14 cellular contexts compared by ENCODE assay signal in genomic region chr7:42232275-42232674, GRCh38. TPM values are rescaled to one million over a fixed set of nuclear protein-coding genes. Genes with fewer than 3 reads are reported as not detected.
A peak's percentile ranks its signal among the peaks of the same experiment; 100 is the strongest.
DNase-seq lines count a peak whose midpoint lies in the region; ATAC-seq, FAIRE-seq and TF ChIP-seq lines count a peak whose summit lies in the region.
"Had no signal": no experiment of that assay in that cellular context is flagged by ENCODE, and none has a peak within 500 bp of the region (broad histone marks: within the 10 kb centered on the region; RNA-seq: fewer than 3 reads in every experiment).

No MANE protein-coding gene starts in this region.

- no peak for FAIRE-seq in GM12878 (lab: Jason Lieb, UNC)

- BruUV-seq in GM12878 (replicated peaks; lab: Mats Ljungman, UMichigan), result no TSS peak

- H3K4me1 ChIP-seq in GM12878 (ENCODE audit: control insufficient read depth, insufficient read depth, low read length) (no peaks in the 10 kb centered on the region; the same call in 1 of the 2 replicates), left lung (peaks cover 0 to 20% of the 10 kb centered on the region in 2 donors)

- POLR2A ChIA-PET in GM12878 (lab: Charles Lee), result no interaction called here

- H3K36me3 ChIP-seq in GM12878 (ENCODE audit: control insufficient read depth in 2 of 2, insufficient read depth in 2 of 2, low read length in 1 of 2) (no peaks in the 10 kb centered on the region), kidney epithelial cell (ENCODE audit: control insufficient read depth, insufficient read depth, low read length) (no peaks in the 10 kb centered on the region), left lung (no peaks in the 10 kb centered on the region)

- no peaks in the 10 kb centered on the region for H3K9me3 Mint-ChIP-seq in type B pancreatic cell

- H3K9ac ChIP-seq in GM12878 (ENCODE audit: control insufficient read depth, insufficient read depth, low read length), result no peak overlapping the region

- CTCF ChIA-PET in GM12878 (lab: Yijun Ruan, JAX), result interaction anchor here (0.6 kb wide), 1 partner anchor 256 kb away, joined by 3 read pairs; no protein-coding TSS in a partner anchor

- H3K27me3 ChIP-seq in GM12878 (replicated peaks in 1 of 2; ENCODE audit: control insufficient read depth in 2 of 2, insufficient read depth in 2 of 2, low read length in 1 of 2), result peaks cover 10 to 14% of the 10 kb centered on the region in 2 experiments
- H3K27me3 ChIP-seq in kidney epithelial cell (ENCODE audit: control insufficient read depth, insufficient read depth, low read length), result peaks cover 2% of the 10 kb centered on the region
- H3K27me3 ChIP-seq in left lung, result peaks cover 4 to 82% of the 10 kb centered on the region in 2 donors

- SMC1A ChIA-PET in GM12878 (lab: Charles Lee; ENCODE audit: uncharacterized antibody, unreplicated experiment), result no interaction called here

- H3K79me2 ChIP-seq in GM12878 (ENCODE audit: control insufficient read depth, insufficient read depth, low read length), result no peaks in the 10 kb centered on the region

- no peaks in the 10 kb centered on the region for H4K20me1 ChIP-seq in GM12878 (ENCODE audit: control insufficient read depth, insufficient read depth)

- TF ChIP-seq RAD21 in GM12878 (IDR thresholded peaks at IDR 0.05; ENCODE audit: insufficient read depth, low read depth, low read length), result no peak

- TF ChIP-seq CTCF in GM12878 (IDR thresholded peaks at IDR 0.05 in 2 of 3, conservative IDR thresholded peaks at IDR 0.05 in 1 of 3; ENCODE audit: control insufficient read depth in 2 of 3, extremely low read depth in 1 of 3, insufficient read depth in 1 of 3, low read depth in 3 of 3, low read length in 3 of 3), result no peak
- no peak for TF ChIP-seq CTCF in kidney epithelial cell (IDR thresholded peaks at IDR 0.05; ENCODE audit: insufficient read depth, low read length, poor library complexity, severe bottlenecking)
- no peak for TF ChIP-seq CTCF in type B pancreatic cell (conservative IDR thresholded peaks at IDR 0.05)
- no peak for TF ChIP-seq CTCF in left lung (IDR thresholded peaks at IDR 0.05)

- peak overlapping the region; percentile 96 for H3K4me3 Mint-ChIP-seq in type B pancreatic cell

- H3K9me3 ChIP-seq in GM12878 (replicated peaks; ENCODE audit: control insufficient read depth, insufficient read depth, low read length) (no peaks in the 10 kb centered on the region), left lung (no peaks in the 10 kb centered on the region)

- RAD21 ChIA-PET in GM12878 (lab: Charles Lee; ENCODE audit: unreplicated experiment), result no interaction called here

- in situ Hi-C loops in GM12878 (cut with MboI), result no loop called here

- WGBS in GM12878 (ENCODE audit: insufficient coverage, insufficient replicate concordance, low lambda C conversion rate, missing lambda C conversion rate), result 0% methylated on average over 4 of the region's 4 CpGs

- intact Hi-C loops in GM12878 (cut with micrococcal nuclease; ENCODE audit: unreplicated experiment) (no loop called here), left lung (cut with DNase I) (no loop called here)

- H3K27ac ChIP-seq in GM12878 (ENCODE audit: control insufficient read depth, insufficient read depth), result no peak overlapping the region
- H3K27ac ChIP-seq in left lung, result no peak overlapping the region
- H3K27ac ChIP-seq: HL-60 had no signal

- peak overlapping the region; percentile 46 for H3K27ac Mint-ChIP-seq in type B pancreatic cell

- H3K4me3 ChIP-seq in GM12878 (no peak overlapping the region), kidney epithelial cell (ENCODE audit: low read depth, low read length) (no peak overlapping the region), left lung (no peak overlapping the region)

- no peak overlapping the region for H2AFZ ChIP-seq in GM12878 (ENCODE audit: control insufficient read depth, low read depth, low read length)

- H3K27me3 Mint-ChIP-seq in type B pancreatic cell, result peaks cover 13% of the 10 kb centered on the region

- DNase-seq in HT1080 (ENCODE audit: low read depth) (peak; percentile 41), GM12878 (ENCODE audit: low read depth, low spot score) (no peak), kidney epithelial cell (ENCODE audit: low read depth) (peak; percentile 74), type B pancreatic cell (ENCODE audit: extremely low spot score, unreplicated experiment) (no peak), left lung (no peak)
- DNase-seq: activated CD4-positive, alpha-beta T cell treated with anti-CD3 and anti-CD28 coated beads for 1 hour; activated naive CD4-positive, alpha-beta T cell treated with anti-CD3 and anti-CD28 coated beads, Interleukin-2, amount 50 U/mL, for 16 hours; DND-41; effector memory CD4-positive, alpha-beta T cell; NCI-H2081; right cardiac atrium had no signal

- H3K36me3 Mint-ChIP-seq in type B pancreatic cell, result no peaks in the 10 kb centered on the region

- no peak overlapping the region for H3K4me2 ChIP-seq in GM12878 (ENCODE audit: control insufficient read depth, insufficient read depth)

- no peak for TF ChIP-seq EP300 in GM12878 (IDR thresholded peaks at IDR 0.05; ENCODE audit: borderline replicate concordance in 1 of 2, control insufficient read depth in 1 of 2, low read depth in 2 of 2, low read length in 2 of 2)

- no peak for TF ChIP-seq POLR2A in GM12878 (IDR thresholded peaks at IDR 0.05; ENCODE audit: low read depth, low read length)

- H3K4me1 Mint-ChIP-seq in type B pancreatic cell (ENCODE audit: unreplicated experiment), result peaks cover 62% of the 10 kb centered on the region

- peak; percentile 38; the same call in 2 of the 3 replicates for ATAC-seq in GM12878
- no peak for ATAC-seq in left lung
- no peak for ATAC-seq in HG03196 (IDR thresholded peaks at IDR 0.05; ENCODE audit: unreplicated experiment)
- no peak for ATAC-seq in HG02840 (IDR thresholded peaks at IDR 0.05; ENCODE audit: low FRiP score, unreplicated experiment)
- ATAC-seq: right cardiac atrium had no signal

TF ChIP-seq in GM12878, 131 proteins besides CTCF, POLR2A, EP300 and RAD21:
- no peak for TF ChIP-seq JUND (IDR thresholded peaks at IDR 0.05; ENCODE audit: low read depth, low read length)
- TF ChIP-seq PAX5 (IDR thresholded peaks at IDR 0.05; ENCODE audit: borderline replicate concordance, low read depth, low read length), result 0 out of 2 replicates have a peak, but pooled peaks have one; percentile 34
- no peak for TF ChIP-seq PAX8 (IDR thresholded peaks at IDR 0.05)
- no peak for TF ChIP-seq CBX3 (IDR thresholded peaks at IDR 0.05; ENCODE audit: borderline replicate concordance, low read depth)

RNA-seq across cellular contexts. Expression of gene GLI3, which starts 4.7 kb away (rescaled TPM):
- 4.2 and 5.9 TPM in 2 replicates for total RNA-seq in HT1080 (2014; rRNA removed; shearing (Covaris generic))
- 5.1 and 8.5 TPM in 2 replicates for polyA plus RNA-seq in HT1080 (2015; cell fraction: cytosol; rRNA removed)
- polyA plus RNA-seq in HT1080 (2015; cell fraction: nucleus; rRNA removed), result 4.7 and 6.2 TPM in 2 replicates
- total RNA-seq in GM12878 (2013; cell fraction: nucleolus; rRNA removed), result not detected in 2 replicates
- not detected in 2 replicates for total RNA-seq in GM12878 (2014; rRNA removed)
- total RNA-seq in GM12878 (2014; rRNA removed; fragmentation: Illumina TruSeq; extraction: Trizol), result not detected in 2 replicates
- not detected in 2 replicates for total RNA-seq in GM12878 (2021)
- polyA plus RNA-seq in GM12878 (2011; ENCODE audit: low read depth), result not detected
- polyA plus RNA-seq in GM12878 (2011; rRNA removed), result not detected in 2 replicates
- not detected in 2 replicates for polyA plus RNA-seq in GM12878 (2011; cell fraction: cytosol; rRNA removed)
- polyA plus RNA-seq in GM12878 (2011; cell fraction: nucleus; rRNA removed), result 0.03 TPM in 1 of 2 replicates, not detected in the other
- polyA plus RNA-seq in GM12878 (2012), result not detected in 2 replicates
- 0.01 and 0.03 TPM in 2 replicates for polyA plus RNA-seq in GM12878 (2014; fragmentation: Illumina TruSeq; extraction: Trizol)
- not detected for polyA plus RNA-seq in GM12878 (2014; fragmentation: Nextera tagmentation; extraction: Ambion mirVana)
- not detected in 2 replicates for polyA plus RNA-seq in GM12878 (2014; rRNA removed)
- polyA plus RNA-seq in GM12878 (2016; fragmentation: Nextera tagmentation; extraction: Ambion mirVana), result under 1 TPM in 1 of 2 experiments, not detected in 1; 0.01 TPM
- not detected in 2 replicates for polyA minus RNA-seq in GM12878 (2011; rRNA and poly(A)+ RNA removed)
- not detected in 2 replicates for polyA minus RNA-seq in GM12878 (2011; cell fraction: cytosol; rRNA and poly(A)+ RNA removed)
- not detected in 2 replicates for polyA minus RNA-seq in GM12878 (2011; cell fraction: nucleus; rRNA and poly(A)+ RNA removed)
- total RNA-seq in kidney epithelial cell, result 6.2 and 7.3 TPM in 2 replicates
- 58.0 and 141 TPM in 2 replicates for total RNA-seq in type B pancreatic cell (ENCODE audit: low replicate concordance)
- total RNA-seq in left lung, result 10 to 100 TPM; 20.3 to 29.5 TPM

Comparison
In these comparisons a context has a peak if more than half of its experiments do, and no peak if none do; other contexts are left out.
1. DNase-seq: peak in HT1080 (single experiment) and kidney epithelial cell (single experiment); none in GM12878 (single experiment), type B pancreatic cell (single experiment) and left lung (0 of 2).